ENCODE assay signal across 25 cellular contexts in genomic region chr1:55234016-55234415, GRCh38. TPM values are rescaled to one million over a fixed set of nuclear protein-coding genes. Genes with fewer than 3 reads are reported as not detected.
DNase-seq lines count a peak whose midpoint lies in the region; FAIRE-seq and TF ChIP-seq lines count a peak whose summit lies in the region.
"Had no signal": no experiment of that assay in that cellular context is flagged by ENCODE, and none has a peak within 500 bp of the region (broad histone marks: within the 10 kb centered on the region; RNA-seq: fewer than 3 reads in every experiment).

No MANE protein-coding gene starts in this region.

- DNase-seq in AG20443 (ENCODE audit: low spot score) (peak; percentile 53), HS-5 (ENCODE audit: low read depth) (peak; percentile 79), amniotic epithelial cell (ENCODE audit: low read depth) (peak; percentile 80), osteoblast (ENCODE audit: insufficient read length, low spot score, missing footprints) (peak; percentile 87), adrenal gland (no peak), RCC 7860 (ENCODE audit: low spot score) (no peak), NCI-H345 (lab: John Stamatoyannopoulos, UW) (no peak)
- DNase-seq in activated naive CD4-positive, alpha-beta T cell treated with anti-CD3 and anti-CD28 coated beads, Interleukin-2, amount 10 ng/mL, durations not matched to agents 7 days and 5 days: no peak
- DNase-seq: activated CD8-positive, alpha-beta memory T cell treated with anti-CD3 and anti-CD28 coated beads for 24 hours; activated naive CD4-positive, alpha-beta T cell; activated T-cell treated with anti-CD3 and anti-CD28 coated beads, Interleukin-2, amount 50 U/mL, for 24 hours; AML-193; anterior cingulate cortex; cerebellar nuclear complex; kidney; lower lobe of right lung; NCI-H146; NCI-H2171 treated with DMSO at 0.1 percent for 48 hours; NCI-H748 treated with DMSO at 0.1 percent for 48 hours; Right ventricle myocardium superior had no signal

- H3K36me3 Mint-ChIP-seq in activated naive CD4-positive, alpha-beta T cell treated with anti-CD3 and anti-CD28 coated beads, Interleukin-2, amount 10 ng/mL, durations not matched to agents 7 days and 5 days: no peaks in the 10 kb centered on the region

- H3K36me3 ChIP-seq in osteoblast (ENCODE audit: insufficient read depth, low read length) (no peaks in the 10 kb centered on the region), adrenal gland (replicated peaks in 1 of 2) (no peaks in the 10 kb centered on the region)
- H3K36me3 ChIP-seq: lower lobe of right lung, prostate gland, suprapubic skin, vagina had no signal

- H3K4me3 Mint-ChIP-seq in activated naive CD4-positive, alpha-beta T cell treated with anti-CD3 and anti-CD28 coated beads, Interleukin-2, amount 10 ng/mL, durations not matched to agents 7 days and 5 days: no peak overlapping the region
- H3K4me3 Mint-ChIP-seq: activated T-cell treated with anti-CD3 and anti-CD28 coated beads, Interleukin-2, amount 50 U/mL, for 24 hours; GM23338 had no signal

- no peaks in the 10 kb centered on the region for H3K4me1 Mint-ChIP-seq in activated naive CD4-positive, alpha-beta T cell treated with anti-CD3 and anti-CD28 coated beads, Interleukin-2, amount 10 ng/mL, durations not matched to agents 7 days and 5 days

- H4K20me1 ChIP-seq in osteoblast (ENCODE audit: insufficient read depth, low read length): no peaks in the 10 kb centered on the region

- TF ChIP-seq POLR2A in adrenal gland (IDR thresholded peaks at IDR 0.05): no peak

- CTCF ChIA-PET in activated naive CD4-positive, alpha-beta T cell treated with anti-CD3 and anti-CD28 coated beads, Interleukin-2, amount 10 ng/mL, durations not matched to agents 7 days and 5 days (lab: Charles Lee): no interaction called here

- no peaks in the 10 kb centered on the region for H3K27me3 ChIP-seq in osteoblast (ENCODE audit: insufficient read depth, low read length)
- H3K27me3 ChIP-seq in adrenal gland: no peaks in the 10 kb centered on the region
- H3K27me3 ChIP-seq: suprapubic skin, vagina had no signal

- H3K9me3 Mint-ChIP-seq in activated naive CD4-positive, alpha-beta T cell treated with anti-CD3 and anti-CD28 coated beads, Interleukin-2, amount 10 ng/mL, durations not matched to agents 7 days and 5 days: no peaks in the 10 kb centered on the region
- H3K9me3 Mint-ChIP-seq: activated T-cell treated with anti-CD3 and anti-CD28 coated beads, Interleukin-2, amount 50 U/mL, for 24 hours; GM23338 had no signal

- H3K4me3 ChIP-seq in osteoblast (ENCODE audit: insufficient read depth, low read length) (peak overlapping the region; percentile 41), adrenal gland (no peak overlapping the region)
- H3K4me3 ChIP-seq: GM23338, lower lobe of right lung, prostate gland, suprapubic skin, vagina had no signal

- no peaks in the 10 kb centered on the region for H3K9me3 ChIP-seq in osteoblast (ENCODE audit: low read depth, low read length)
- H3K9me3 ChIP-seq in adrenal gland (replicated peaks in 1 of 3): no peaks in the 10 kb centered on the region
- H3K9me3 ChIP-seq: lower lobe of right lung, prostate gland, suprapubic skin, vagina had no signal

- H3K4me2 ChIP-seq in osteoblast (ENCODE audit: insufficient read depth, low read length): peak overlapping the region; percentile 70
- H3K4me2 ChIP-seq: GM23338 had no signal

- H3K4me1 ChIP-seq in osteoblast (ENCODE audit: insufficient read depth, low read length) (peaks cover 36% of the 10 kb centered on the region), adrenal gland (replicated peaks in 1 of 2) (no peaks in the 10 kb centered on the region)
- H3K4me1 ChIP-seq: lower lobe of right lung, prostate gland, vagina had no signal

- H3K27ac Mint-ChIP-seq in activated naive CD4-positive, alpha-beta T cell treated with anti-CD3 and anti-CD28 coated beads, Interleukin-2, amount 10 ng/mL, durations not matched to agents 7 days and 5 days: no peak overlapping the region
- H3K27ac Mint-ChIP-seq: activated T-cell treated with anti-CD3 and anti-CD28 coated beads, Interleukin-2, amount 50 U/mL, for 24 hours had no signal

- H3K27ac ChIP-seq in osteoblast (ENCODE audit: low read depth, low read length) (peak overlapping the region; percentile 80), adrenal gland (no peak overlapping the region)
- H3K27ac ChIP-seq: lower lobe of right lung, prostate gland, suprapubic skin, vagina had no signal

- no peaks in the 10 kb centered on the region for H3K79me2 ChIP-seq in osteoblast (ENCODE audit: insufficient read depth, low read length)

- peak overlapping the region; percentile 14 for H2AFZ ChIP-seq in osteoblast (ENCODE audit: low read length)

- FAIRE-seq in RCC 7860 (lab: Jason Lieb, UNC): no peak
- FAIRE-seq: kidney, TTC549 had no signal

- peaks cover 30% of the 10 kb centered on the region for H3K27me3 Mint-ChIP-seq in activated naive CD4-positive, alpha-beta T cell treated with anti-CD3 and anti-CD28 coated beads, Interleukin-2, amount 10 ng/mL, durations not matched to agents 7 days and 5 days

- TF ChIP-seq CTCF in osteoblast (IDR thresholded peaks at IDR 0.05; ENCODE audit: extremely low read depth, low read depth, low read length) (no peak), adrenal gland (IDR thresholded peaks at IDR 0.05) (no peak)

- 86 to 93% (median 90%) methylated on average over 3 of the region's 3 CpGs for WGBS in adrenal gland, 4 donors

- intact Hi-C loops in adrenal gland (cut with DNase I): no loop called here

RNA-seq across cellular contexts. Expression of gene USP24, which starts 18.9 kb away (rescaled TPM):
- total RNA-seq in osteoblast (40.7 and 43.1 TPM in 2 replicates), adrenal gland (10 to 100 TPM; 20.8 to 41.9 (median 26.4) TPM)
- 10 to 100 TPM; 11.3 to 21.1 (median 15.4) TPM for polyA plus RNA-seq in adrenal gland

Comparison
In these comparisons a context has a peak if more than half of its experiments do, and no peak if none do; other contexts are left out.
1. DNase-seq: peak in AG20443 (single experiment), HS-5 (single experiment), amniotic epithelial cell (single experiment) and osteoblast (single experiment); none in adrenal gland (0 of 7), activated naive CD4-positive, alpha-beta T cell treated with anti-CD3 and anti-CD28 coated beads, Interleukin-2, amount 10 ng/mL, durations not matched to agents 7 days and 5 days (single experiment), RCC 7860 (single experiment) and NCI-H345 (single experiment).